ENCODE assay signal across 17 cellular contexts in genomic region chr16:5069048-5069447, GRCh38. TPM values are rescaled to one million over a fixed set of nuclear protein-coding genes. Genes with fewer than 3 reads are reported as not detected.
A peak's percentile ranks its signal among the peaks of the same experiment; 100 is the strongest.
DNase-seq lines count a peak whose midpoint lies in the region; ATAC-seq and TF ChIP-seq lines count a peak whose summit lies in the region.
"Had no signal": no experiment of that assay in that cellular context is flagged by ENCODE, and none has a peak within 500 bp of the region (broad histone marks: within the 10 kb centered on the region; RNA-seq: fewer than 3 reads in every experiment).

No MANE protein-coding gene starts in this region.

- TF ChIP-seq POLR2A in esophagus muscularis mucosa (IDR thresholded peaks at IDR 0.05; ENCODE audit: low read depth) = no peak
- TF ChIP-seq POLR2A in body of pancreas (IDR thresholded peaks at IDR 0.05) = no peak

- H3K27me3 ChIP-seq in esophagus muscularis mucosa (no peaks in the 10 kb centered on the region), body of pancreas (no peaks in the 10 kb centered on the region)
- H3K27me3 ChIP-seq: BLaER1 had no signal

- no peak overlapping the region for H3K4me3 Mint-ChIP-seq in activated naive CD4-positive, alpha-beta T cell treated with anti-CD3 and anti-CD28 coated beads, Interleukin-2, amount 10 ng/mL, durations not matched to agents 7 days and 5 days
- no peak overlapping the region for H3K4me3 Mint-ChIP-seq in chondrocyte (ENCODE audit: unreplicated experiment)
- H3K4me3 Mint-ChIP-seq: CD8-positive, alpha-beta T cell; H9 had no signal

- H3K36me3 ChIP-seq in esophagus muscularis mucosa = peaks cover 0 to 7% (median under 1%) of the 10 kb centered on the region in 4 donors
- H3K36me3 ChIP-seq in body of pancreas (replicated peaks in 1 of 2; ENCODE audit: insufficient read depth in 1 of 2, low read depth in 2 of 2) = no peaks in the 10 kb centered on the region

- peaks cover 11% of the 10 kb centered on the region for H3K27me3 Mint-ChIP-seq in activated naive CD4-positive, alpha-beta T cell treated with anti-CD3 and anti-CD28 coated beads, Interleukin-2, amount 10 ng/mL, durations not matched to agents 7 days and 5 days
- H3K27me3 Mint-ChIP-seq in chondrocyte (ENCODE audit: low read depth) = peaks cover 18% of the 10 kb centered on the region
- H3K27me3 Mint-ChIP-seq: IgD-negative memory B cell had no signal

- no peak for TF ChIP-seq EP300 in esophagus muscularis mucosa (IDR thresholded peaks at IDR 0.05)

- no peaks in the 10 kb centered on the region for H3K9me3 ChIP-seq in esophagus muscularis mucosa
- no peaks in the 10 kb centered on the region for H3K9me3 ChIP-seq in body of pancreas
- H3K9me3 ChIP-seq: BLaER1 had no signal

- H3K9me3 Mint-ChIP-seq in activated naive CD4-positive, alpha-beta T cell treated with anti-CD3 and anti-CD28 coated beads, Interleukin-2, amount 10 ng/mL, durations not matched to agents 7 days and 5 days = no peaks in the 10 kb centered on the region
- H3K9me3 Mint-ChIP-seq in chondrocyte (ENCODE audit: low read depth) = no peaks in the 10 kb centered on the region
- H3K9me3 Mint-ChIP-seq: CD8-positive, alpha-beta T cell; H9; IgD-negative memory B cell had no signal

- DNase-seq in activated naive CD4-positive, alpha-beta T cell treated with anti-CD3 and anti-CD28 coated beads, Interleukin-2, amount 10 ng/mL, durations not matched to agents 7 days and 5 days = no peak
- no peak for DNase-seq in activated naive CD4-positive, alpha-beta T cell treated with anti-CD3 and anti-CD28 coated beads, Interleukin-2, amount 50 U/mL, for 16 hours
- DNase-seq in GM13976 (ENCODE audit: low spot score) (peak; percentile 4), chondrocyte (ENCODE audit: low spot score) (peak; percentile 37), esophagus muscularis mucosa (ENCODE audit: extremely low spot score) (no peak), retina (no peak), body of pancreas (no peak)
- DNase-seq: Calu3; CD8-positive, alpha-beta T cell; DMS79 treated with DMSO at 0.1 percent for 48 hours; GF-D8; GOT3; H9 had no signal

- H3K27ac ChIP-seq in esophagus muscularis mucosa (replicated peaks in 1 of 4) = no peak overlapping the region
- H3K27ac ChIP-seq in body of pancreas = no peak overlapping the region
- H3K27ac ChIP-seq: 22Rv1, BLaER1 had no signal

- H3K36me3 Mint-ChIP-seq in activated naive CD4-positive, alpha-beta T cell treated with anti-CD3 and anti-CD28 coated beads, Interleukin-2, amount 10 ng/mL, durations not matched to agents 7 days and 5 days = peaks cover 2% of the 10 kb centered on the region
- no peaks in the 10 kb centered on the region for H3K36me3 Mint-ChIP-seq in chondrocyte (ENCODE audit: low read depth)
- H3K36me3 Mint-ChIP-seq: IgD-negative memory B cell had no signal

- ATAC-seq in body of pancreas = no peak
- ATAC-seq: CD8-positive, alpha-beta T cell had no signal

- H3K4me1 ChIP-seq in esophagus muscularis mucosa (peaks cover 5 to 23% (median 17%) of the 10 kb centered on the region in 4 donors), body of pancreas (peaks cover 21% of the 10 kb centered on the region)

- WGBS in esophagus muscularis mucosa = 87% methylated on average over 9 of the region's 9 CpGs
- WGBS in body of pancreas, 2 donors = 80 to 83% methylated on average over 9 of the region's 9 CpGs

- intact Hi-C loops in esophagus muscularis mucosa (cut with DNase I) (no loop called here), body of pancreas (cut with DNase I) (no loop called here)

- H3K4me3 ChIP-seq in esophagus muscularis mucosa (no peak overlapping the region), body of pancreas (no peak overlapping the region)
- H3K4me3 ChIP-seq: BLaER1 had no signal

- CTCF ChIA-PET in activated naive CD4-positive, alpha-beta T cell treated with anti-CD3 and anti-CD28 coated beads, Interleukin-2, amount 10 ng/mL, durations not matched to agents 7 days and 5 days (lab: Charles Lee) = interaction anchor here (1.3 kb wide), 1 partner anchor 10 kb away, joined by 3 read pairs; no protein-coding TSS in a partner anchor

- in situ Hi-C loops in GM13976 (cut with MboI; ENCODE audit: low sequenced_read_pairs, unreplicated experiment) = no loop called here

- no peak for TF ChIP-seq CTCF in GM13976 (IDR thresholded peaks at IDR 0.05; ENCODE audit: borderline replicate concordance, control extremely low read depth, extremely low read depth, insufficient read depth, missing control alignments)
- TF ChIP-seq CTCF in chondrocyte (IDR thresholded peaks at IDR 0.05) = no peak
- no peak for TF ChIP-seq CTCF in esophagus muscularis mucosa (IDR thresholded peaks at IDR 0.05)
- no peak for TF ChIP-seq CTCF in body of pancreas (IDR thresholded peaks at IDR 0.05)

- peak overlapping the region; percentile 45 for H3K27ac Mint-ChIP-seq in activated naive CD4-positive, alpha-beta T cell treated with anti-CD3 and anti-CD28 coated beads, Interleukin-2, amount 10 ng/mL, durations not matched to agents 7 days and 5 days
- no peak overlapping the region for H3K27ac Mint-ChIP-seq in chondrocyte (ENCODE audit: unreplicated experiment)
- H3K27ac Mint-ChIP-seq: CD8-positive, alpha-beta T cell; H9 had no signal

- peaks cover 30% of the 10 kb centered on the region for H3K4me1 Mint-ChIP-seq in activated naive CD4-positive, alpha-beta T cell treated with anti-CD3 and anti-CD28 coated beads, Interleukin-2, amount 10 ng/mL, durations not matched to agents 7 days and 5 days
- H3K4me1 Mint-ChIP-seq in chondrocyte (ENCODE audit: low read depth) = peaks cover 22% of the 10 kb centered on the region

RNA-seq across cellular contexts. Expression of gene ALG1, which starts 2.6 kb away (rescaled TPM):
- total RNA-seq in chondrocyte (31.6 to 35.7 TPM (median 32.2 TPM) in 3 replicates), esophagus muscularis mucosa (10 to 100 TPM; 10.4 to 15.9 (median 12.2) TPM), body of pancreas (10 to 100 TPM; 20.2 to 26.0 TPM)

RNA-seq across cellular contexts. Expression of gene C16orf89, which starts 3.3 kb away (rescaled TPM):
- total RNA-seq in chondrocyte = not detected in 3 replicates
- 1 to 10 TPM; 1.5 to 2.1 (median 1.9) TPM for total RNA-seq in esophagus muscularis mucosa
- total RNA-seq in body of pancreas = 10 to 100 TPM in 1 of 2 donors, 1 to 10 TPM in 1; 2.6 to 17.1 TPM
- total RNA-seq: A673; Calu3; CD8-positive, alpha-beta T cell had no signal

RNA-seq across cellular contexts. Expression of gene EEF2KMT, which starts 28.5 kb away (rescaled TPM):
- total RNA-seq in chondrocyte = 8.7 to 11.9 TPM (median 10.7 TPM) in 3 replicates
- 10 to 100 TPM in 3 of 4 donors, 1 to 10 TPM in 1; 10.0 to 15.6 (median 13.7) TPM for total RNA-seq in esophagus muscularis mucosa
- total RNA-seq in body of pancreas = 1 to 10 TPM; 2.0 to 2.9 TPM

RNA-seq across cellular contexts. Expression of gene NAGPA, which starts 35.3 kb away (rescaled TPM):
- total RNA-seq in chondrocyte = 10.1 to 11.8 TPM (median 11.3 TPM) in 3 replicates
- total RNA-seq in esophagus muscularis mucosa = 10 to 100 TPM; 15.4 to 24.1 (median 21.1) TPM
- total RNA-seq in body of pancreas = 10 to 100 TPM in 1 of 2 donors, 1 to 10 TPM in 1; 7.9 to 24.6 TPM

Comparison
In these comparisons a context has a peak if more than half of its experiments do, and no peak if none do; other contexts are left out.
1. DNase-seq: peak in GM13976 (single experiment) and chondrocyte (single experiment); none in activated naive CD4-positive, alpha-beta T cell treated with anti-CD3 and anti-CD28 coated beads, Interleukin-2, amount 10 ng/mL, durations not matched to agents 7 days and 5 days (single experiment), activated naive CD4-positive, alpha-beta T cell treated with anti-CD3 and anti-CD28 coated beads, Interleukin-2, amount 50 U/mL, for 16 hours (single experiment), esophagus muscularis mucosa (single experiment), retina (single experiment) and body of pancreas (0 of 4).